In the genomic region with DNA sequence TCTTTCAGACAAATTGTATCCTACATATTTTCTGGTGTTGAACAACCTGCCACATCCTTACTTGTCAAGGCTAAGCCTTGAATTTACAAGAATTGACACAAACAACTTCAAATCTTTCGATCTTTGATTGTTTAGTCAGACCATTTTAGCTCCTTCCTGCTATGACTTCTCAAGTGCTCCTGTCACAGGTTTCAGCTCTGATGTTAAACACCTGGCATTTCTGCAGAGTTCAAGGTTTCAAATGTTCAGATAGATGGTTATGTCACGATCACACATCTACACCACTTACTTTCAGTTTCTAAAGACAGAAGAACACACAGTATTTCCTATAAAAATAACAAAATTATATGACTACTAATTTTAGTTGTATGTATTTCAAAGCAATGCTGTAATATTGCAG, we compare ENCODE assay signal across 10 cellular contexts.
A peak's percentile ranks its signal among the peaks of the same experiment; 100 is the strongest.
DNase-seq lines count a peak whose midpoint lies in the region; ATAC-seq and TF ChIP-seq lines count a peak whose summit lies in the region.
"Had no signal": no experiment of that assay in that cellular context is flagged by ENCODE, and none has a peak within 500 bp of the region (broad histone marks: within the 10 kb centered on the region; RNA-seq: fewer than 3 reads in every experiment).

No MANE protein-coding gene starts in this region.

- no peaks in the 10 kb centered on the region for H3K9me3 Mint-ChIP-seq in activated CD8-positive, alpha-beta T cell treated with anti-CD3 and anti-CD28 coated beads for 36 hours

- H4K5ac ChIP-seq in mesendoderm (ENCODE audit: low read length) = no peak overlapping the region

- no peak overlapping the region for H3K4me3 Mint-ChIP-seq in activated CD8-positive, alpha-beta T cell treated with anti-CD3 and anti-CD28 coated beads for 36 hours
- H3K4me3 Mint-ChIP-seq: nephron progenitor cell had no signal

- H2BK15ac ChIP-seq in mesendoderm (replicated peaks; ENCODE audit: low read depth) = no peak overlapping the region

- ATAC-seq in GM18519 (IDR thresholded peaks at IDR 0.05; ENCODE audit: low FRiP score, unreplicated experiment) (peak; percentile 85), GM21528 (IDR thresholded peaks at IDR 0.05; ENCODE audit: low FRiP score, unreplicated experiment) (peak; percentile 87), HG03442 (IDR thresholded peaks at IDR 0.05; ENCODE audit: unreplicated experiment) (peak; percentile 83), HG02981 (IDR thresholded peaks at IDR 0.05; ENCODE audit: unreplicated experiment) (no peak)
- ATAC-seq in activated CD8-positive, alpha-beta T cell treated with anti-CD3 and anti-CD28 coated beads for 36 hours = no peak

- H3K9ac ChIP-seq in mesendoderm (ENCODE audit: low read length) = no peak overlapping the region

- TF ChIP-seq CTCF in activated CD8-positive, alpha-beta T cell treated with anti-CD3 and anti-CD28 coated beads for 36 hours (IDR thresholded peaks at IDR 0.05) = no peak

- no peak overlapping the region for H3K27ac Mint-ChIP-seq in activated CD8-positive, alpha-beta T cell treated with anti-CD3 and anti-CD28 coated beads for 36 hours
- H3K27ac Mint-ChIP-seq: nephron progenitor cell had no signal

- H3K79me1 ChIP-seq in mesendoderm (ENCODE audit: low read length) = no peaks in the 10 kb centered on the region

- no peak overlapping the region for H2BK120ac ChIP-seq in mesendoderm (ENCODE audit: low read depth, low read length)

- no peak overlapping the region for H4K8ac ChIP-seq in mesendoderm (ENCODE audit: low read depth, low read length)

- WGBS in mesendoderm (ENCODE audit: extremely low coverage, insufficient coverage, low lambda C conversion rate) = no CpG with 5 or more reads among the region's 2 CpGs

- H3K27ac ChIP-seq in mesendoderm (ENCODE audit: low read depth, low read length) = no peak overlapping the region

- no peaks in the 10 kb centered on the region for H3K27me3 ChIP-seq in mesendoderm (ENCODE audit: insufficient read depth, low read length, poor library complexity)

- H3K79me2 ChIP-seq in mesendoderm (ENCODE audit: control insufficient read depth, insufficient read depth, low read length) = no peaks in the 10 kb centered on the region

- no peaks in the 10 kb centered on the region for H3K36me3 Mint-ChIP-seq in activated CD8-positive, alpha-beta T cell treated with anti-CD3 and anti-CD28 coated beads for 36 hours (ENCODE audit: low read depth)

- H3K27me3 Mint-ChIP-seq in activated CD8-positive, alpha-beta T cell treated with anti-CD3 and anti-CD28 coated beads for 36 hours = no peaks in the 10 kb centered on the region

- H2AK5ac ChIP-seq in mesendoderm (ENCODE audit: low read length) = no peak overlapping the region

- CTCF ChIA-PET in activated CD8-positive, alpha-beta T cell treated with anti-CD3 and anti-CD28 coated beads for 36 hours (lab: Charles Lee) = no interaction called here

- H3K23ac ChIP-seq in mesendoderm (ENCODE audit: low read length) = no peak overlapping the region

- no peaks in the 10 kb centered on the region for H3K4me1 Mint-ChIP-seq in activated CD8-positive, alpha-beta T cell treated with anti-CD3 and anti-CD28 coated beads for 36 hours (ENCODE audit: low read depth)

- no peak overlapping the region for H3K4ac ChIP-seq in mesendoderm (ENCODE audit: low read depth, low read length)

- no peak overlapping the region for H3K56ac ChIP-seq in mesendoderm (ENCODE audit: low read length)

- no peak overlapping the region for H3K4me2 ChIP-seq in mesendoderm (ENCODE audit: low read length)

- no peaks in the 10 kb centered on the region for H3K4me1 ChIP-seq in mesendoderm (ENCODE audit: control insufficient read depth, low read depth, low read length)

- POLR2A ChIA-PET in activated CD8-positive, alpha-beta T cell treated with anti-CD3 and anti-CD28 coated beads for 36 hours (lab: Charles Lee) = no interaction called here

- H3K4me3 ChIP-seq in mesendoderm (ENCODE audit: low read length) = no peak overlapping the region

- no peak overlapping the region for H2BK5ac ChIP-seq in mesendoderm (ENCODE audit: low read length)

- H3K18ac ChIP-seq in mesendoderm (ENCODE audit: low read length) = no peak overlapping the region

- intact Hi-C loops in cardiac septum (cut with DNase I) = no loop called here
- intact Hi-C loops in activated CD8-positive, alpha-beta T cell treated with anti-CD3 and anti-CD28 coated beads for 36 hours (cut with micrococcal nuclease) = no loop called here

- peak; percentile 57 for DNase-seq in left kidney (ENCODE audit: low read depth, low spot score)
- no peak for DNase-seq in mesendoderm
- no peak for DNase-seq in cardiac septum (ENCODE audit: low spot score)
- no peak for DNase-seq in activated CD8-positive, alpha-beta T cell treated with anti-CD3 and anti-CD28 coated beads for 36 hours
- DNase-seq: head of caudate nucleus, nephron progenitor cell had no signal

- no peaks in the 10 kb centered on the region for H3K36me3 ChIP-seq in mesendoderm (ENCODE audit: control insufficient read depth, insufficient read depth, low read length)

Comparison
In these comparisons a context has a peak if more than half of its experiments do, and no peak if none do; other contexts are left out.
1. ATAC-seq: peak in GM18519 (single experiment), GM21528 (single experiment) and HG03442 (single experiment); none in HG02981 (single experiment) and activated CD8-positive, alpha-beta T cell treated with anti-CD3 and anti-CD28 coated beads for 36 hours (single experiment).